ENCODE assay signal across 12 cellular contexts in genomic region chr1:116677474-116678062, GRCh38. TPM values are rescaled to one million over a fixed set of nuclear protein-coding genes. Genes with fewer than 3 reads are reported as not detected.
DNase-seq lines count a peak whose midpoint lies in the region; FAIRE-seq and TF ChIP-seq lines count a peak whose summit lies in the region.
"Had no signal": no experiment of that assay in that cellular context is flagged by ENCODE, and none has a peak within 500 bp of the region (broad histone marks: within the 10 kb centered on the region; RNA-seq: fewer than 3 reads in every experiment).

No MANE protein-coding gene starts in this region.

- no peak overlapping the region for H3K27ac Mint-ChIP-seq in MCF 10A (ENCODE audit: low read depth, unreplicated experiment)
- H3K27ac Mint-ChIP-seq: IgD-negative memory B cell had no signal

- POLR2A ChIA-PET in MCF 10A (lab: Yijun Ruan, JAX), result interaction anchor here (0.6 kb wide), 1 partner anchor 313 kb away, joined by 4 read pairs; no protein-coding TSS in a partner anchor

- H3K4me1 ChIP-seq in mammary epithelial cell (ENCODE audit: insufficient read depth, low read length) (peaks cover 24% of the 10 kb centered on the region), keratinocyte (ENCODE audit: control insufficient read depth, extremely low read depth, insufficient read depth, low read length) (peaks cover 48% of the 10 kb centered on the region), prostate gland (replicated peaks) (no peaks in the 10 kb centered on the region)
- H3K4me1 ChIP-seq: HAP-1 had no signal

- CTCF ChIA-PET in mammary epithelial cell (lab: Charles Lee; ENCODE audit: low non-redundant PET) (no interaction called here), MCF 10A (lab: Yijun Ruan, JAX) (interaction anchor here (1.1 kb wide), 1 partner anchor 48 kb away, joined by 5 read pairs; no protein-coding TSS in a partner anchor)

- H3K9ac ChIP-seq in mammary epithelial cell (ENCODE audit: insufficient read depth, low read length) (no peak overlapping the region), keratinocyte (ENCODE audit: control insufficient read depth, extremely low read depth, insufficient read depth, low read length) (no peak overlapping the region)

- H3K36me3 Mint-ChIP-seq in MCF 10A (ENCODE audit: insufficient read depth, unreplicated experiment), result no peaks in the 10 kb centered on the region
- H3K36me3 Mint-ChIP-seq: IgD-negative memory B cell had no signal

- H3K4me3 Mint-ChIP-seq in MCF 10A (ENCODE audit: unreplicated experiment), result no peak overlapping the region
- H3K4me3 Mint-ChIP-seq: IgD-negative memory B cell had no signal

- TF ChIP-seq POLR2A in prostate gland (IDR thresholded peaks at IDR 0.05), result no peak

- in situ Hi-C loops in mammary epithelial cell (cut with MboI; ENCODE audit: low sequenced_read_pairs in 2 of 2), result no loop called here

- dilution Hi-C loops in mammary epithelial cell (cut with HindIII; ENCODE audit: low sequenced_read_pairs), result no loop called here
- dilution Hi-C loops in keratinocyte (cut with MboI; ENCODE audit: extremely low pct_ligation_motif_present, low sequenced_read_pairs), result no loop called here

- H2AFZ ChIP-seq in mammary epithelial cell (ENCODE audit: low read depth, low read length), result peak overlapping the region; percentile 82
- H2AFZ ChIP-seq in keratinocyte (ENCODE audit: control insufficient read depth, low read length), result peak overlapping the region; percentile 62

- 6% methylated on average over 2 of the region's 2 CpGs for WGBS in mammary epithelial cell (ENCODE audit: low coverage, missing lambda C conversion rate)
- WGBS in prostate gland, result 55% methylated on average over 2 of the region's 2 CpGs

- H3K27ac ChIP-seq in mammary epithelial cell (ENCODE audit: insufficient read depth, low read depth, low read length) (no peak overlapping the region), keratinocyte (ENCODE audit: control insufficient read depth, insufficient read depth, low read length) (no peak overlapping the region), prostate gland (no peak overlapping the region), dorsolateral prefrontal cortex (no peak overlapping the region)
- H3K27ac ChIP-seq: 22Rv1 had no signal

- no peaks in the 10 kb centered on the region for H4K20me1 ChIP-seq in mammary epithelial cell (ENCODE audit: insufficient read depth, low read length)
- H4K20me1 ChIP-seq in keratinocyte (ENCODE audit: control insufficient read depth, extremely low read depth, insufficient read depth, low read length), result no peaks in the 10 kb centered on the region

- H3K9me3 Mint-ChIP-seq in MCF 10A (ENCODE audit: unreplicated experiment), result no peaks in the 10 kb centered on the region
- H3K9me3 Mint-ChIP-seq: IgD-negative memory B cell had no signal

- no peaks in the 10 kb centered on the region for H3K79me2 ChIP-seq in mammary epithelial cell (ENCODE audit: insufficient read depth, low read length)
- H3K79me2 ChIP-seq in keratinocyte (ENCODE audit: control insufficient read depth, insufficient read depth, low read length), result no peaks in the 10 kb centered on the region

- FAIRE-seq in keratinocyte (lab: Jason Lieb, UNC), result peak; percentile 92
- FAIRE-seq: H1 had no signal

- H3K4me2 ChIP-seq in mammary epithelial cell (ENCODE audit: insufficient read depth, low read depth, low read length) (peak overlapping the region; percentile 19), keratinocyte (ENCODE audit: control insufficient read depth, extremely low read depth, insufficient read depth, low read depth, low read length) (peak overlapping the region; percentile 49)

- BruUV-seq in mammary epithelial cell (replicated peaks; lab: Mats Ljungman, UMichigan) (no TSS peak), MCF 10A (replicated peaks; lab: Mats Ljungman, UMichigan) (no TSS peak)

- H3K4me3 ChIP-seq in mammary epithelial cell (replicated peaks in 1 of 3; ENCODE audit: insufficient read depth in 1 of 3, low read depth in 2 of 3, low read length in 3 of 3) (no peak overlapping the region), keratinocyte (ENCODE audit: control insufficient read depth in 2 of 3, extremely low read depth in 1 of 3, insufficient read depth in 2 of 3, low read depth in 1 of 3, low read length in 3 of 3) (no peak overlapping the region), prostate gland (no peak overlapping the region), dorsolateral prefrontal cortex (no peak overlapping the region)
- H3K4me3 ChIP-seq: HAP-1 had no signal

- H3K9me3 ChIP-seq in mammary epithelial cell (replicated peaks; ENCODE audit: insufficient read depth, low read length) (no peaks in the 10 kb centered on the region), keratinocyte (ENCODE audit: control insufficient read depth, low read depth, low read length) (no peaks in the 10 kb centered on the region), prostate gland (no peaks in the 10 kb centered on the region)
- H3K9me3 ChIP-seq: HAP-1 had no signal

- intact Hi-C loops in mammary epithelial cell (cut with micrococcal nuclease), result no loop called here
- intact Hi-C loops in MCF 10A (cut with micrococcal nuclease), result no loop called here
- intact Hi-C loops in prostate gland (cut with DNase I), result no loop called here
- intact Hi-C loops in dorsolateral prefrontal cortex (cut with DNase I), result no loop called here

- H3K4me1 Mint-ChIP-seq in MCF 10A (ENCODE audit: insufficient read depth, unreplicated experiment), result peaks cover 5% of the 10 kb centered on the region

- H3K27me3 ChIP-seq in mammary epithelial cell (ENCODE audit: insufficient read depth, low read length) (no peaks in the 10 kb centered on the region), keratinocyte (ENCODE audit: control insufficient read depth, extremely low read depth, insufficient read depth, low read length) (no peaks in the 10 kb centered on the region), prostate gland (replicated peaks; ENCODE audit: insufficient read depth) (no peaks in the 10 kb centered on the region), dorsolateral prefrontal cortex (peaks cover 0 to 47% (median 4%) of the 10 kb centered on the region in 45 donors)

- H3K27me3 Mint-ChIP-seq in MCF 10A (ENCODE audit: insufficient read depth, unreplicated experiment), result no peaks in the 10 kb centered on the region

- no peaks in the 10 kb centered on the region for H3K9me1 ChIP-seq in keratinocyte (ENCODE audit: control insufficient read depth, extremely low read depth, insufficient read depth, low read length)

- DNase-seq in mammary epithelial cell (no peak), MCF 10A (ENCODE audit: unreplicated experiment) (no peak), keratinocyte (ENCODE audit: low read depth, low spot score) (no peak), prostate gland (ENCODE audit: low spot score) (peak; percentile 53), GM19238 (ENCODE audit: insufficient read length, low spot score) (no peak), NCI-H1092 treated with DMSO at 0.1 percent for 48 hours (lab: John Stamatoyannopoulos, UW) (no peak), dorsolateral prefrontal cortex (no peak), DMS153 (lab: John Stamatoyannopoulos, UW) (no peak)

- no peak for TF ChIP-seq CTCF in mammary epithelial cell (conservative IDR thresholded peaks at IDR 0.05 in 1 of 2, IDR thresholded peaks at IDR 0.05 in 1 of 2; ENCODE audit: extremely low read depth in 1 of 2, insufficient read depth in 1 of 2, low read depth in 1 of 2, low read length in 2 of 2)
- TF ChIP-seq CTCF in MCF 10A (IDR thresholded peaks at IDR 0.05; ENCODE audit: unreplicated experiment), result no peak
- TF ChIP-seq CTCF in keratinocyte (optimal IDR thresholded peaks at IDR 0.05 in 1 of 3, IDR thresholded peaks at IDR 0.05 in 1 of 3, conservative IDR thresholded peaks at IDR 0.05 in 1 of 3; ENCODE audit: extremely low read depth in 1 of 3, insufficient read depth in 2 of 3, low read length in 3 of 3), result no peak
- no peak for TF ChIP-seq CTCF in prostate gland (IDR thresholded peaks at IDR 0.05)
- TF ChIP-seq CTCF in dorsolateral prefrontal cortex (IDR thresholded peaks at IDR 0.05 in 54 of 56, conservative IDR thresholded peaks at IDR 0.05 in 2 of 56; ENCODE audit: low read depth in 1 of 56, partially characterized antibody in 56 of 56), result no peak

- H3K36me3 ChIP-seq in mammary epithelial cell (ENCODE audit: insufficient read depth, low read length) (no peaks in the 10 kb centered on the region), keratinocyte (ENCODE audit: control insufficient read depth in 2 of 2, extremely low read depth in 1 of 2, insufficient read depth in 2 of 2, low read length in 2 of 2) (no peaks in the 10 kb centered on the region), prostate gland (no peaks in the 10 kb centered on the region)
- H3K36me3 ChIP-seq: HAP-1 had no signal

RNA-seq across cellular contexts. Expression of gene IGSF3, which starts 10.0 kb away (rescaled TPM):
- 100 to 1,000 TPM in 1 of 2 donors, 10 to 100 TPM in 1; 32.2 to 134 TPM for total RNA-seq in mammary epithelial cell
- polyA plus RNA-seq in mammary epithelial cell, result 29.5 TPM
- polyA minus RNA-seq in mammary epithelial cell, result 58.6 TPM
- total RNA-seq in MCF 10A (2022), result 3.5 and 4.6 TPM in 2 replicates
- 47.4 to 83.3 TPM (median 53.4 TPM) in 3 replicates for polyA plus RNA-seq in keratinocyte
- polyA plus RNA-seq in keratinocyte (2011; ENCODE audit: low read depth), result 9.6 TPM
- 19.3 and 21.3 TPM in 2 replicates for polyA plus RNA-seq in keratinocyte (2011; cell fraction: cytosol; rRNA removed)
- polyA plus RNA-seq in keratinocyte (2011; cell fraction: nucleus; rRNA removed), result 158 and 171 TPM in 2 replicates
- 20.1 and 45.5 TPM in 2 replicates for polyA plus RNA-seq in keratinocyte (2012; ENCODE audit: low replicate concordance)
- 99.3 to 188 TPM (median 149 TPM) in 3 replicates for polyA minus RNA-seq in keratinocyte
- 77.9 TPM for polyA minus RNA-seq in keratinocyte (2011; cell fraction: cytosol; rRNA and poly(A)+ RNA removed)
- polyA minus RNA-seq in keratinocyte (2011; cell fraction: nucleus; rRNA and poly(A)+ RNA removed), result 361 and 389 TPM in 2 replicates
- 10 to 100 TPM; 23.2 to 30.4 TPM for total RNA-seq in prostate gland
- total RNA-seq in dorsolateral prefrontal cortex, result 10 to 100 TPM in 83 of 120 experiments, 1 to 10 TPM in 37; 2.4 to 21.5 (median 11.9) TPM
- polyA plus RNA-seq: IgD-negative memory B cell had no signal
